ENCODE assay signal across 27 cellular contexts in genomic region chr22:19720999-19721485, GRCh38. TPM values are rescaled to one million over a fixed set of nuclear protein-coding genes. Genes with fewer than 3 reads are reported as not detected.
"Had no signal": no experiment of that assay in that cellular context is flagged by ENCODE, and none has a peak within 500 bp of the region (broad histone marks: within the 10 kb centered on the region; RNA-seq: fewer than 3 reads in every experiment).

No MANE protein-coding gene starts in this region.

- H3K4me3 Mint-ChIP-seq: activated CD8-positive, alpha-beta memory T cell treated with anti-CD3 and anti-CD28 coated beads, Interleukin-2, amount 10 ng/mL, durations not matched to agents 7 days and 5 days; activated CD8-positive, alpha-beta T cell treated with anti-CD3 and anti-CD28 coated beads for 36 hours; activated naive CD4-positive, alpha-beta T cell treated with anti-CD3 and anti-CD28 coated beads, Interleukin-2, amount 10 ng/mL, durations not matched to agents 7 days and 5 days; mesothelial cell of epicardium; natural killer cell treated with Interleukin-12 subunit alpha and Interleukin-12 subunit beta and Interleukin-15 and Interleukin-18, amount 100 ng/mL, for 72 hours had no signal

- DNase-seq: activated B cell treated with CpG ODN at 0.5 μM for 24 hours; activated CD4-positive, alpha-beta T cell treated with anti-CD3 and anti-CD28 coated beads for 48 hours; activated CD8-positive, alpha-beta memory T cell treated with anti-CD3 and anti-CD28 coated beads, Interleukin-2, amount 10 ng/mL, durations not matched to agents 7 days and 5 days; activated CD8-positive, alpha-beta T cell treated with anti-CD3 and anti-CD28 coated beads for 36 hours; activated effector memory CD4-positive, alpha-beta T cell treated with anti-CD3 and anti-CD28 coated beads, Interleukin-2, amount 50 U/mL, for 16 hours; activated naive CD4-positive, alpha-beta T cell treated with anti-CD3 and anti-CD28 coated beads, Interleukin-2, amount 10 ng/mL, durations not matched to agents 7 days and 5 days; activated T-cell treated with anti-CD3 and anti-CD28 coated beads for 4 hours; amygdala; cerebellar nuclear complex; esophagus squamous epithelium; gastrocnemius medialis; head of caudate nucleus; kidney; occipital lobe; posterior cingulate gyrus; small intestine; stimulated activated CD4-positive, alpha-beta T cell treated with anti-CD3 and anti-CD28 coated beads, Interleukin-4, amount 100 ng/mL, for 1 hour; stimulated activated naive CD8-positive, alpha-beta T cell treated with anti-CD3 and anti-CD28 coated beads, Interleukin-15, Interleukin-2, amounts not matched to agents 100 U/mL and 50 U/mL, for 24 hours; T-cell; T-helper 9 cell; upper lobe of right lung had no signal

- H3K27ac ChIP-seq: coronary artery, esophagus squamous epithelium, gastrocnemius medialis, upper lobe of right lung had no signal

- H3K9me3 Mint-ChIP-seq: activated B cell treated with CpG ODN at 0.5 μM for 24 hours; activated CD8-positive, alpha-beta T cell treated with anti-CD3 and anti-CD28 coated beads for 36 hours; activated naive CD4-positive, alpha-beta T cell treated with anti-CD3 and anti-CD28 coated beads, Interleukin-2, amount 10 ng/mL, durations not matched to agents 7 days and 5 days; mesothelial cell of epicardium; natural killer cell treated with Interleukin-12 subunit alpha and Interleukin-12 subunit beta and Interleukin-15 and Interleukin-18, amount 100 ng/mL, for 72 hours; T-cell had no signal

- H3K4me3 ChIP-seq: coronary artery, esophagus squamous epithelium, gastrocnemius medialis, upper lobe of right lung had no signal

- H3K27ac Mint-ChIP-seq: activated B cell treated with CpG ODN at 0.5 μM for 24 hours; activated CD8-positive, alpha-beta memory T cell treated with anti-CD3 and anti-CD28 coated beads, Interleukin-2, amount 10 ng/mL, durations not matched to agents 7 days and 5 days; activated CD8-positive, alpha-beta T cell treated with anti-CD3 and anti-CD28 coated beads for 36 hours; activated naive CD4-positive, alpha-beta T cell treated with anti-CD3 and anti-CD28 coated beads, Interleukin-2, amount 10 ng/mL, durations not matched to agents 7 days and 5 days; mesothelial cell of epicardium; natural killer cell treated with Interleukin-12 subunit alpha and Interleukin-12 subunit beta and Interleukin-15 and Interleukin-18, amount 100 ng/mL, for 72 hours; T-cell had no signal

- H3K9me3 ChIP-seq: esophagus squamous epithelium, gastrocnemius medialis, upper lobe of right lung had no signal

- H3K36me3 ChIP-seq: gastrocnemius medialis, upper lobe of right lung had no signal

- FAIRE-seq: kidney, small intestine had no signal

- ATAC-seq: activated CD8-positive, alpha-beta memory T cell treated with anti-CD3 and anti-CD28 coated beads, Interleukin-2, amount 10 ng/mL, durations not matched to agents 7 days and 5 days; activated CD8-positive, alpha-beta T cell treated with anti-CD3 and anti-CD28 coated beads for 36 hours; gastrocnemius medialis; left lobe of liver; natural killer cell treated with Interleukin-12 subunit alpha and Interleukin-12 subunit beta and Interleukin-15 and Interleukin-18, amount 100 ng/mL, for 72 hours; sciatic nerve; stimulated activated naive CD8-positive, alpha-beta T cell treated with anti-CD3 and anti-CD28 coated beads, Interleukin-15, Interleukin-2, amounts not matched to agents 100 U/mL and 50 U/mL, for 24 hours; T-cell; upper lobe of right lung had no signal

- H3K36me3 Mint-ChIP-seq: activated CD8-positive, alpha-beta memory T cell treated with anti-CD3 and anti-CD28 coated beads, Interleukin-2, amount 10 ng/mL, durations not matched to agents 7 days and 5 days; activated naive CD4-positive, alpha-beta T cell treated with anti-CD3 and anti-CD28 coated beads, Interleukin-2, amount 10 ng/mL, durations not matched to agents 7 days and 5 days; natural killer cell treated with Interleukin-12 subunit alpha and Interleukin-12 subunit beta and Interleukin-15 and Interleukin-18, amount 100 ng/mL, for 72 hours; T-cell had no signal

RNA-seq across cellular contexts. Expression of gene GP1BB, which starts 2.3 kb away (rescaled TPM):
- total RNA-seq: activated B cell treated with CpG ODN at 0.5 μM for 24 hours; activated CD8-positive, alpha-beta memory T cell treated with anti-CD3 and anti-CD28 coated beads, Interleukin-2, amount 10 ng/mL, durations not matched to agents 7 days and 5 days; activated CD8-positive, alpha-beta T cell treated with anti-CD3 and anti-CD28 coated beads for 36 hours; bronchial epithelial cell; natural killer cell treated with Interleukin-12 subunit alpha and Interleukin-12 subunit beta and Interleukin-15 and Interleukin-18, amount 100 ng/mL, for 72 hours had no signal

RNA-seq across cellular contexts. Expression of gene SEPTIN5, which starts 6.7 kb away (rescaled TPM):
- total RNA-seq: activated B cell treated with CpG ODN at 0.5 μM for 24 hours; natural killer cell treated with Interleukin-12 subunit alpha and Interleukin-12 subunit beta and Interleukin-15 and Interleukin-18, amount 100 ng/mL, for 72 hours had no signal

RNA-seq across cellular contexts. Expression of gene TBX1, which starts 39.5 kb away (rescaled TPM):
- total RNA-seq: activated B cell treated with CpG ODN at 0.5 μM for 24 hours; activated CD8-positive, alpha-beta T cell treated with anti-CD3 and anti-CD28 coated beads for 36 hours had no signal
